ENCODE assay signal across 8 cellular contexts in genomic region chr7:877312-878232, GRCh38. TPM values are rescaled to one million over a fixed set of nuclear protein-coding genes. Genes with fewer than 3 reads are reported as not detected.
DNase-seq lines count a peak whose midpoint lies in the region; ATAC-seq and TF ChIP-seq lines count a peak whose summit lies in the region.

No MANE protein-coding gene starts in this region.

- H3K4me3 ChIP-seq in AG10803 (ENCODE audit: low read length): peak overlapping the region; percentile 87
- peak overlapping the region; percentile 88 to 91 for H3K4me3 ChIP-seq in ascending aorta
- H3K4me3 ChIP-seq in tibial artery: peak overlapping the region; percentile 78 to 91

- H3K4me1 ChIP-seq in ascending aorta (peaks cover 5 to 23% of the 10 kb centered on the region in 2 donors), tibial artery (peaks cover 0 to 54% (median 40%) of the 10 kb centered on the region in 4 donors)

- no peaks in the 10 kb centered on the region for H3K9me3 ChIP-seq in ascending aorta
- H3K9me3 ChIP-seq in tibial artery: no peaks in the 10 kb centered on the region

- H3K36me3 ChIP-seq in ascending aorta: peaks cover 5 to 11% of the 10 kb centered on the region in 2 donors
- peaks cover 6 to 21% (median 13%) of the 10 kb centered on the region in 3 donors for H3K36me3 ChIP-seq in tibial artery

- H3K27ac ChIP-seq in ascending aorta (peak overlapping the region; percentile 78 to 86), tibial artery (peak overlapping the region; percentile 87 to 90)

- TF ChIP-seq CTCF in AG10803 (conservative IDR thresholded peaks at IDR 0.05; ENCODE audit: low read length) (no peak), ascending aorta (IDR thresholded peaks at IDR 0.05) (no peak), tibial artery (IDR thresholded peaks at IDR 0.05) (no peak)

- no peak for ATAC-seq in sciatic nerve

- intact Hi-C loops in ascending aorta (cut with DNase I) (loop anchor here (2.0 to 10.0 kb wide), 6 partner anchors 97 to 657 kb away; partner anchors contain the start of genes COX19, DNAAF5, MAFK and PRKAR1B), tibial artery (cut with DNase I; ENCODE audit: low total_unique reads) (loop anchor here (10.0 kb wide), 1 partner anchor 63 kb away; no protein-coding TSS in a partner anchor), sciatic nerve (cut with DNase I) (no loop called here)

- DNase-seq in AG10803 (ENCODE audit: low read depth) (no peak), HT-29 (ENCODE audit: low spot score) (peak; percentile 63), ascending aorta (ENCODE audit: low spot score in 2 of 2) (no peak), left kidney (ENCODE audit: low read depth, low spot score) (peak; percentile 52), tibial artery (no peak), foreskin melanocyte (no peak), sciatic nerve (ENCODE audit: low spot score) (no peak), midbrain (lab: John Stamatoyannopoulos, UW) (no peak)

- no peaks in the 10 kb centered on the region for H3K27me3 ChIP-seq in ascending aorta
- no peaks in the 10 kb centered on the region for H3K27me3 ChIP-seq in tibial artery

RNA-seq across cellular contexts. Expression of gene GET4, which starts 1.2 kb away (rescaled TPM):
- total RNA-seq in HT-29 (2014; rRNA removed; shearing (Covaris generic)): 228 and 253 TPM in 2 replicates
- total RNA-seq in ascending aorta (4.2 TPM), sciatic nerve (25.4 TPM)

RNA-seq across cellular contexts. Expression of gene SUN1, which starts 45.3 kb away (rescaled TPM):
- total RNA-seq in HT-29 (2014; rRNA removed; shearing (Covaris generic)): 145 and 200 TPM in 2 replicates
- total RNA-seq in ascending aorta: 186 TPM
- total RNA-seq in sciatic nerve: 207 TPM

Comparison
In these comparisons a context has a peak if more than half of its experiments do, and no peak if none do; other contexts are left out.
1. DNase-seq: peak in HT-29 (single experiment) and left kidney (single experiment); none in AG10803 (single experiment), ascending aorta (0 of 2), tibial artery (0 of 2), foreskin melanocyte (single experiment), sciatic nerve (single experiment) and midbrain (single experiment).
2. Peak in every context shown above with its lines, with median percentiles within 50 percentile points of each other: H3K4me3 ChIP-seq.